In the genomic region with DNA sequence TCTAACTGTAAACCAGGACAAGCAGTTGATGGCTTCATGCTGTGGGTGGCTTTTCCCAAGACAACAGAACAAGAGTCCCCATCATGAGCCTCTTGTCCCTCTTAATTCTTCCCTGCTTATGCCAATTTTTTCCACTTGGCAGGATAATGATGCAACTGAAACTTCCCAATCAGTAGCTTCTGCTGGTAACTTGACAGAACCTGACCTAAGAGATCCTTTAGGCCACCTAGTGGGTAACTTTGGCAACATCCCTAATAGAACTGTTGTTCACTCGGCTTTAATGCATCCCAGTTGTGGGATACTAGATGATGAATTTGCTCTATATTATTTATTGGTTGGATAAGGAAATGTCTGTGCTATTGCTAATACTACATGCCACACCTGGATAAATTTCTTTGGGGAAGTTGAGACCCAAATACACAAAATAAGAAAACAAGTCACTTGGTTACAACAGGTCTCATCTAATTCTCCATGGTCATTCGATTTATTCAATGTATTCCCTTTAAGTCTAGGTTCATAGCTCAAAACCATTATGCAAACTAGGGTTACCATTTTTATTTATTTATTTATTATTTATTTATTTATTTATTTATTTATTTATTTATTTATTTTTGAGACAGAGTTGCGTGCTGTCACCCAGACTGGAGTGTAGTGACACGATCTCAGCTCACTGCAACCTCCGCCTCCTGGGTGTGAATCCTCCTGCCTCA, we compare ENCODE assay signal across 8 cellular contexts. TPM values are rescaled to one million over a fixed set of nuclear protein-coding genes. Genes with fewer than 3 reads are reported as not detected.
DNase-seq lines count a peak whose midpoint lies in the region; ATAC-seq and TF ChIP-seq lines count a peak whose summit lies in the region.

No MANE protein-coding gene starts in this region.

- no peak overlapping the region for H3K27ac Mint-ChIP-seq in stimulated activated effector memory CD8-positive, alpha-beta T cell treated with anti-CD3 and anti-CD28 coated beads, Interleukin-12 subunit alpha, Interleukin-12 subunit beta, amount 100 ng/mL, for 72 hours
- H3K27ac Mint-ChIP-seq in stimulated activated memory B cell treated with anti-CD40 and anti-IgM and Interleukin-4, amounts not matched to agents 10 μg/mL and 1 μg/mL and 100 μg/mL, for 72 hours, result no peak overlapping the region

- H3K27ac ChIP-seq in ascending aorta (no peak overlapping the region), iPS DF 6.9 (ENCODE audit: low read length) (no peak overlapping the region)

- H3K9me3 ChIP-seq in BE2C (no peaks in the 10 kb centered on the region), ascending aorta (no peaks in the 10 kb centered on the region), iPS DF 6.9 (ENCODE audit: control insufficient read depth, insufficient read depth, low read length) (no peaks in the 10 kb centered on the region; the same call in 1 of the 2 replicates)

- no peaks in the 10 kb centered on the region for H3K27me3 ChIP-seq in BE2C
- no peaks in the 10 kb centered on the region for H3K27me3 ChIP-seq in ascending aorta
- no peaks in the 10 kb centered on the region for H3K27me3 ChIP-seq in iPS DF 6.9 (ENCODE audit: control insufficient read depth, insufficient read depth, low read length)

- H3K27me3 Mint-ChIP-seq in stimulated activated memory B cell treated with anti-CD40 and anti-IgM and Interleukin-4, amounts not matched to agents 10 μg/mL and 1 μg/mL and 100 μg/mL, for 72 hours, result peaks cover 29% of the 10 kb centered on the region

- DNase-seq in BE2C, result peak; percentile 42
- peak; percentile 38 for DNase-seq in NCI-H2196 treated with DMSO at 0.1 percent for 48 hours (lab: John Stamatoyannopoulos, UW; ENCODE audit: unreplicated experiment)
- DNase-seq in ascending aorta (ENCODE audit: low spot score in 2 of 2), result no peak
- peak; percentile 47 for DNase-seq in iPS DF 6.9 (ENCODE audit: low read depth, low spot score)
- no peak for DNase-seq in stimulated activated effector memory CD8-positive, alpha-beta T cell treated with anti-CD3 and anti-CD28 coated beads, Interleukin-12 subunit alpha, Interleukin-12 subunit beta, amount 100 ng/mL, for 72 hours (ENCODE audit: low spot score in 2 of 2)

- H3K4me1 ChIP-seq in BE2C, result peaks cover 3% of the 10 kb centered on the region
- no peaks in the 10 kb centered on the region for H3K4me1 ChIP-seq in ascending aorta
- H3K4me1 ChIP-seq in iPS DF 6.9 (ENCODE audit: control insufficient read depth, insufficient read depth, low read length), result 0 out of 2 replicates have a peak, but pooled peaks cover 3% of the 10 kb centered on the region

- peak; percentile 57 for ATAC-seq in stimulated activated effector memory CD8-positive, alpha-beta T cell treated with anti-CD3 and anti-CD28 coated beads, Interleukin-12 subunit alpha, Interleukin-12 subunit beta, amount 100 ng/mL, for 72 hours
- no peak for ATAC-seq in stimulated activated memory B cell treated with anti-CD40 and anti-IgM and Interleukin-4, amounts not matched to agents 10 μg/mL and 1 μg/mL and 100 μg/mL, for 72 hours
- no peak for ATAC-seq in GM18858 (IDR thresholded peaks at IDR 0.05; ENCODE audit: unreplicated experiment)

- no peak overlapping the region for H3K4me3 Mint-ChIP-seq in stimulated activated effector memory CD8-positive, alpha-beta T cell treated with anti-CD3 and anti-CD28 coated beads, Interleukin-12 subunit alpha, Interleukin-12 subunit beta, amount 100 ng/mL, for 72 hours
- no peak overlapping the region for H3K4me3 Mint-ChIP-seq in stimulated activated memory B cell treated with anti-CD40 and anti-IgM and Interleukin-4, amounts not matched to agents 10 μg/mL and 1 μg/mL and 100 μg/mL, for 72 hours

- no peaks in the 10 kb centered on the region for H3K9me3 Mint-ChIP-seq in stimulated activated effector memory CD8-positive, alpha-beta T cell treated with anti-CD3 and anti-CD28 coated beads, Interleukin-12 subunit alpha, Interleukin-12 subunit beta, amount 100 ng/mL, for 72 hours
- no peaks in the 10 kb centered on the region for H3K9me3 Mint-ChIP-seq in stimulated activated memory B cell treated with anti-CD40 and anti-IgM and Interleukin-4, amounts not matched to agents 10 μg/mL and 1 μg/mL and 100 μg/mL, for 72 hours

- WGBS in iPS DF 6.9 (ENCODE audit: insufficient coverage, insufficient read length), result no CpG with 5 or more reads among the region's 5 CpGs

- H3K36me3 Mint-ChIP-seq in stimulated activated effector memory CD8-positive, alpha-beta T cell treated with anti-CD3 and anti-CD28 coated beads, Interleukin-12 subunit alpha, Interleukin-12 subunit beta, amount 100 ng/mL, for 72 hours, result no peaks in the 10 kb centered on the region
- no peaks in the 10 kb centered on the region for H3K36me3 Mint-ChIP-seq in stimulated activated memory B cell treated with anti-CD40 and anti-IgM and Interleukin-4, amounts not matched to agents 10 μg/mL and 1 μg/mL and 100 μg/mL, for 72 hours

- H3K36me3 ChIP-seq in BE2C (no peaks in the 10 kb centered on the region), ascending aorta (no peaks in the 10 kb centered on the region), iPS DF 6.9 (ENCODE audit: control insufficient read depth, insufficient read depth, low read length) (no peaks in the 10 kb centered on the region)

- H3K4me3 ChIP-seq in BE2C (ENCODE audit: low read depth, low read length) (no peak overlapping the region), ascending aorta (no peak overlapping the region), iPS DF 6.9 (ENCODE audit: low read length) (no peak overlapping the region)

- intact Hi-C loops in ascending aorta (cut with DNase I), result no loop called here

- TF ChIP-seq CTCF in BE2C (IDR thresholded peaks at IDR 0.05; ENCODE audit: low read depth, low read length) (peak; percentile 87), GM12873 (IDR thresholded peaks at IDR 0.05; ENCODE audit: insufficient read depth, low read depth, low read length, missing control alignments) (peak; percentile 80), ascending aorta (IDR thresholded peaks at IDR 0.05) (peak in 2 of 3 experiments; percentile 26 to 46)

- H3K4me1 Mint-ChIP-seq in stimulated activated effector memory CD8-positive, alpha-beta T cell treated with anti-CD3 and anti-CD28 coated beads, Interleukin-12 subunit alpha, Interleukin-12 subunit beta, amount 100 ng/mL, for 72 hours, result peaks cover 7% of the 10 kb centered on the region
- H3K4me1 Mint-ChIP-seq in stimulated activated memory B cell treated with anti-CD40 and anti-IgM and Interleukin-4, amounts not matched to agents 10 μg/mL and 1 μg/mL and 100 μg/mL, for 72 hours, result peaks cover 7% of the 10 kb centered on the region

RNA-seq across cellular contexts. Expression of a gene that starts 41.4 kb away (rescaled TPM):
- polyA plus RNA-seq in BE2C (2012; ENCODE audit: insufficient read depth, insufficient read length, low read depth), result 5.0 TPM
- total RNA-seq in ascending aorta, result 1.5 TPM

RNA-seq across cellular contexts. Expression of a gene that starts 46.0 kb away (rescaled TPM):
- polyA plus RNA-seq in BE2C (2012; ENCODE audit: insufficient read depth, insufficient read length, low read depth), result 51.4 TPM
- 50.0 TPM for total RNA-seq in ascending aorta

Comparison
In these comparisons a context has a peak if more than half of its experiments do, and no peak if none do; other contexts are left out.
1. DNase-seq: peak in BE2C (single experiment), NCI-H2196 treated with DMSO at 0.1 percent for 48 hours (single experiment) and iPS DF 6.9 (single experiment); none in ascending aorta (0 of 2) and stimulated activated effector memory CD8-positive, alpha-beta T cell treated with anti-CD3 and anti-CD28 coated beads, Interleukin-12 subunit alpha, Interleukin-12 subunit beta, amount 100 ng/mL, for 72 hours (0 of 2).
2. CTCF ChIP-seq: peak in every context shown above with its lines; median percentile 87 in BE2C; 80 in GM12873; 36 in ascending aorta.